8 cellular contexts compared by ENCODE assay signal in genomic region chr15:42273099-42273899, GRCh38. TPM values are rescaled to one million over a fixed set of nuclear protein-coding genes. Genes with fewer than 3 reads are reported as not detected.
DNase-seq lines count a peak whose midpoint lies in the region; ATAC-seq, FAIRE-seq and TF ChIP-seq lines count a peak whose summit lies in the region.

Gene GANC (plus strand): TSS chr15:42273201. CDS start chr15:42274482, 1,281 bp downstream.
Gene TMEM87A (minus strand): TSS chr15:42273433. CDS start chr15:42273398, 35 bp downstream.

- TF ChIP-seq EP300 in HepG2 (IDR thresholded peaks at IDR 0.05; ENCODE audit: low read depth in 2 of 2, low read length in 2 of 2): 0 out of 4 replicates have a peak, but pooled peaks of 1 of the 2 experiments have one; percentile 6
- no peak; the same call in 1 of the 2 replicates for TF ChIP-seq EP300 in HepG2 (CRISPR knock-in tag; IDR thresholded peaks at IDR 0.05; ENCODE audit: borderline replicate concordance)

- intact Hi-C loops in CD14-positive monocyte (cut with micrococcal nuclease): loop anchor here in 1 of 2 donors (10.0 kb wide), 1 partner anchor 202 kb away; no protein-coding TSS in a partner anchor
- intact Hi-C loops in HepG2 (cut with micrococcal nuclease; ENCODE audit: unreplicated experiment): loop anchor here (2.0 to 5.0 kb wide), 2 partner anchors 112 to 199 kb away; no protein-coding TSS in a partner anchor

- peak; percentile 94 for ATAC-seq in GM19397 (IDR thresholded peaks at IDR 0.05; ENCODE audit: unreplicated experiment)
- peak; percentile 82 for ATAC-seq in HG03571 (IDR thresholded peaks at IDR 0.05; ENCODE audit: unreplicated experiment)
- ATAC-seq in HepG2: peak; percentile 95

- H3K27me3 Mint-ChIP-seq in CD14-positive monocyte (ENCODE audit: low read depth in 3 of 3): peaks cover 0 to 2% (median 0%) of the 10 kb centered on the region in 3 donors

- peaks cover 8% of the 10 kb centered on the region; the same call in 1 of the 2 replicates for H4K20me1 ChIP-seq in HepG2 (ENCODE audit: insufficient read depth, low read length)

- BruUV-seq in HepG2 (replicated peaks; lab: Mats Ljungman, UMichigan): no TSS peak

- peaks cover 5 to 32% of the 10 kb centered on the region in 2 donors for H3K36me3 Mint-ChIP-seq in CD14-positive monocyte

- peaks cover 40% of the 10 kb centered on the region for H3K4me1 ChIP-seq in HepG2 (ENCODE audit: insufficient read depth, low read length)

- H3K4me3 ChIP-seq in HepG2 (replicated peaks in 1 of 3; ENCODE audit: insufficient read depth in 1 of 3, low read depth in 2 of 3, low read length in 3 of 3): peak within 1 kb of the TSS; percentile 63 to 89 (median 80)

- H3K79me2 ChIP-seq in HepG2 (ENCODE audit: insufficient read depth, low read length): peaks cover 60% of the 10 kb centered on the region

- TF ChIP-seq RAD21 in HepG2 (CRISPR knock-in tag; IDR thresholded peaks at IDR 0.05): peak; percentile 7; the same call in 1 of the 2 replicates

- H3K9ac ChIP-seq in HepG2 (ENCODE audit: insufficient read depth, low read depth, low read length): peak within 1 kb of the TSS; percentile 95

- peak within 1 kb of the TSS; percentile 96 to 99 for H3K4me3 Mint-ChIP-seq in CD14-positive monocyte

- peaks cover 0 to 5% of the 10 kb centered on the region in 2 experiments; a peak in 3 of 5 replicates for H3K36me3 ChIP-seq in HepG2 (replicated peaks in 1 of 2; ENCODE audit: control insufficient read depth in 1 of 2, insufficient read depth in 2 of 2, low read length in 2 of 2)

- H3K27me3 ChIP-seq in HepG2 (ENCODE audit: control insufficient read depth in 1 of 2, insufficient read depth in 2 of 2, low read length in 2 of 2): no peaks in the 10 kb centered on the region; a peak in 1 of 5 replicates

- H3K27ac Mint-ChIP-seq in CD14-positive monocyte: peak within 1 kb of the TSS; percentile 97 to 99 (median 99)

- peak within 1 kb of the TSS; percentile 98 for H3K27ac ChIP-seq in HepG2 (ENCODE audit: extremely low read length, insufficient read depth, low read length)

- 0% methylated on average over 21 of the region's 47 CpGs for WGBS in HepG2 (ENCODE audit: low lambda C conversion rate)

- TF ChIP-seq POLR2A in HepG2 (IDR thresholded peaks at IDR 0.05; ENCODE audit: insufficient read depth in 1 of 2, low read depth in 2 of 2, low read length in 2 of 2): peak; percentile 86 to 98

- H3K4me1 Mint-ChIP-seq in CD14-positive monocyte: peaks cover 35% of the 10 kb centered on the region

- in situ Hi-C loops in HepG2 (cut with HindIII; ENCODE audit: extremely low pct_ligation_motif_present, low pct_unique_long_range_greater_than_20kb): no loop called here

- H3K4me2 ChIP-seq in HepG2 (ENCODE audit: low read depth, low read length): peak within 1 kb of the TSS; percentile 89

- peak; percentile 58 for FAIRE-seq in HepG2 (lab: Jason Lieb, UNC)

- DNase-seq in CD14-positive monocyte (ENCODE audit: low spot score) (peak; percentile 95), NCI-H82 (lab: John Stamatoyannopoulos, UW) (peak; percentile 99), dermis microvascular lymphatic vessel endothelial cell (ENCODE audit: low read depth in 2 of 2) (peak; percentile 98 to 99), HepG2 (ENCODE audit: low spot score) (peak; percentile 98)
- DNase-seq in activated CD4-positive, alpha-beta T cell treated with anti-CD3 and anti-CD28 coated beads, Interleukin-2, amount 50 U/mL, for 48 hours: peak; percentile 94 to 96
- peak; percentile 92 for DNase-seq in stimulated activated CD4-positive, alpha-beta T cell treated with anti-CD3 and anti-CD28 coated beads, Interleukin-4, amount 100 ng/mL, for 1 hour

- H3K9me3 ChIP-seq in HepG2 (ENCODE audit: low read length): no peaks in the 10 kb centered on the region

- H2AFZ ChIP-seq in HepG2 (ENCODE audit: low read length): peak within 1 kb of the TSS; percentile 89

- POLR2A ChIA-PET in HepG2 (lab: Yijun Ruan, JAX): interaction anchor here (0.6 to 2.0 kb wide), 26 partner anchors 9 to 568 kb away, joined by 3 to 28 read pairs (median 5); partner anchors contain the start of genes EHD4, SNAP23, STARD9 and VPS39

- CTCF ChIA-PET in HepG2 (lab: Yijun Ruan, JAX; ENCODE audit: low intra/inter-chr PET ratio, low total read pairs): no interaction called here

- H3K9me3 Mint-ChIP-seq in CD14-positive monocyte: peaks cover 0 to 2% (median 0%) of the 10 kb centered on the region in 7 donors

- TF ChIP-seq CTCF in CD14-positive monocyte (IDR thresholded peaks at IDR 0.05) (no peak), HepG2 (CRISPR knock-in tag; IDR thresholded peaks at IDR 0.05) (no peak; the same call in 1 of the 2 replicates)

TF ChIP-seq in HepG2, 621 proteins besides CTCF, POLR2A, EP300 and RAD21 (continues in another document):
- TF ChIP-seq NRL (CRISPR knock-in tag; IDR thresholded peaks at IDR 0.05; ENCODE audit: borderline replicate concordance) (no peak), FIP1L1 (IDR thresholded peaks at IDR 0.05; ENCODE audit: borderline replicate concordance, insufficient read depth, low read depth, low read length) (no peak), RFXAP (CRISPR knock-in tag; IDR thresholded peaks at IDR 0.05; ENCODE audit: borderline replicate concordance) (peak; percentile 29; the same call in 1 of the 2 replicates), ZNF362 (CRISPR knock-in tag; IDR thresholded peaks at IDR 0.05; ENCODE audit: borderline replicate concordance) (peak; percentile 56), HES4 (CRISPR knock-in tag; IDR thresholded peaks at IDR 0.05; ENCODE audit: borderline replicate concordance) (0 out of 2 replicates have a peak, but pooled peaks have one; percentile 61)

RNA-seq across cellular contexts. Expression of gene GANC, which starts in this region (rescaled TPM):
- polyA plus RNA-seq in CD14-positive monocyte (10 to 100 TPM; 14.5 to 21.1 TPM), HepG2 (2011; rRNA removed) (15.5 and 17.0 TPM in 2 replicates)
- total RNA-seq in dermis microvascular lymphatic vessel endothelial cell (9.5 and 11.5 TPM in 2 replicates), HepG2 (2016; rRNA removed; fragmentation: Illumina TruSeq; extraction: Trizol) (21.0 and 25.8 TPM in 2 replicates)
- total RNA-seq in HepG2 (2016; cell fraction: cytosol; rRNA removed; fragmentation: Illumina TruSeq; extraction: Trizol; ENCODE audit: low read depth): 9.8 TPM in 2 replicates
- total RNA-seq in HepG2 (2016; cell fraction: insoluble cytoplasmic fraction; rRNA removed; fragmentation: Illumina TruSeq; extraction: Trizol): 19.0 and 27.6 TPM in 2 replicates
- 14.0 and 14.8 TPM in 2 replicates for total RNA-seq in HepG2 (2016; cell fraction: membrane; rRNA removed; fragmentation: Illumina TruSeq; extraction: Trizol)
- 19.9 and 25.0 TPM in 2 replicates for total RNA-seq in HepG2 (2016; cell fraction: nucleus; rRNA removed; fragmentation: Illumina TruSeq; extraction: Trizol)
- 7.5 and 9.8 TPM in 2 replicates for polyA plus RNA-seq in HepG2 (2011; cell fraction: cytosol; rRNA removed)
- 22.7 and 23.2 TPM in 2 replicates for polyA plus RNA-seq in HepG2 (2011; cell fraction: nucleus; rRNA removed)
- 13.7 and 17.9 TPM in 2 replicates for polyA plus RNA-seq in HepG2 (2012)
- polyA plus RNA-seq in HepG2 (2016; cell fraction: cytosol; fragmentation: Illumina TruSeq; extraction: Trizol; ENCODE audit: low read depth): 3.0 and 4.0 TPM in 2 replicates
- polyA plus RNA-seq in HepG2 (2016; cell fraction: insoluble cytoplasmic fraction; fragmentation: Illumina TruSeq; extraction: Trizol; ENCODE audit: low read depth): 18.6 and 21.0 TPM in 2 replicates
- polyA plus RNA-seq in HepG2 (2016; cell fraction: membrane; fragmentation: Illumina TruSeq; extraction: Trizol; ENCODE audit: low read depth): 8.0 and 9.1 TPM in 2 replicates
- 22.3 and 28.4 TPM in 2 replicates for polyA plus RNA-seq in HepG2 (2016; cell fraction: nucleus; fragmentation: Illumina TruSeq; extraction: Trizol; ENCODE audit: insufficient read depth, low read depth)
- polyA minus RNA-seq in HepG2 (2011; rRNA and poly(A)+ RNA removed; ENCODE audit: low replicate concordance): 15.5 and 19.2 TPM in 2 replicates
- polyA minus RNA-seq in HepG2 (2011; cell fraction: cytosol; rRNA and poly(A)+ RNA removed): 6.4 and 7.0 TPM in 2 replicates
- 31.2 and 34.4 TPM in 2 replicates for polyA minus RNA-seq in HepG2 (2011; cell fraction: nucleus; rRNA and poly(A)+ RNA removed)

RNA-seq across cellular contexts. Expression of gene TMEM87A, which starts in this region (rescaled TPM):
- 10 to 100 TPM; 39.3 to 49.4 TPM for polyA plus RNA-seq in CD14-positive monocyte
- total RNA-seq in dermis microvascular lymphatic vessel endothelial cell: 45.3 and 55.1 TPM in 2 replicates
- total RNA-seq in HepG2 (2016; rRNA removed; fragmentation: Illumina TruSeq; extraction: Trizol): 22.8 and 42.8 TPM in 2 replicates
- 11.9 and 16.6 TPM in 2 replicates for total RNA-seq in HepG2 (2016; cell fraction: cytosol; rRNA removed; fragmentation: Illumina TruSeq; extraction: Trizol; ENCODE audit: low read depth)
- 25.0 and 47.5 TPM in 2 replicates for total RNA-seq in HepG2 (2016; cell fraction: insoluble cytoplasmic fraction; rRNA removed; fragmentation: Illumina TruSeq; extraction: Trizol)
- 12.6 and 12.9 TPM in 2 replicates for total RNA-seq in HepG2 (2016; cell fraction: membrane; rRNA removed; fragmentation: Illumina TruSeq; extraction: Trizol)
- 48.3 and 62.3 TPM in 2 replicates for total RNA-seq in HepG2 (2016; cell fraction: nucleus; rRNA removed; fragmentation: Illumina TruSeq; extraction: Trizol)
- 14.3 and 20.2 TPM in 2 replicates for polyA plus RNA-seq in HepG2 (2011; rRNA removed)
- 11.2 and 15.4 TPM in 2 replicates for polyA plus RNA-seq in HepG2 (2011; cell fraction: cytosol; rRNA removed)
- 12.5 and 13.5 TPM in 2 replicates for polyA plus RNA-seq in HepG2 (2011; cell fraction: nucleus; rRNA removed)
- 22.1 and 23.3 TPM in 2 replicates for polyA plus RNA-seq in HepG2 (2012)
- polyA plus RNA-seq in HepG2 (2016; cell fraction: cytosol; fragmentation: Illumina TruSeq; extraction: Trizol; ENCODE audit: low read depth): 2.2 and 2.5 TPM in 2 replicates
- polyA plus RNA-seq in HepG2 (2016; cell fraction: insoluble cytoplasmic fraction; fragmentation: Illumina TruSeq; extraction: Trizol; ENCODE audit: low read depth): 15.5 and 18.1 TPM in 2 replicates
- polyA plus RNA-seq in HepG2 (2016; cell fraction: membrane; fragmentation: Illumina TruSeq; extraction: Trizol; ENCODE audit: low read depth): 5.0 and 5.3 TPM in 2 replicates
- polyA plus RNA-seq in HepG2 (2016; cell fraction: nucleus; fragmentation: Illumina TruSeq; extraction: Trizol; ENCODE audit: insufficient read depth, low read depth): 59.5 and 62.1 TPM in 2 replicates
- polyA minus RNA-seq in HepG2 (2011; rRNA and poly(A)+ RNA removed; ENCODE audit: low replicate concordance): 45.9 and 59.8 TPM in 2 replicates
- polyA minus RNA-seq in HepG2 (2011; cell fraction: cytosol; rRNA and poly(A)+ RNA removed): 28.0 and 29.7 TPM in 2 replicates
- polyA minus RNA-seq in HepG2 (2011; cell fraction: nucleus; rRNA and poly(A)+ RNA removed): 63.4 and 64.1 TPM in 2 replicates

Comparison
In these comparisons a context has a peak if more than half of its experiments do, and no peak if none do; other contexts are left out.
1. Peak in every context shown above with its lines: DNase-seq, ATAC-seq, H3K4me3 ChIP-seq and H3K27ac ChIP-seq.